ENCODE assay signal across 23 cellular contexts in the genomic region with DNA sequence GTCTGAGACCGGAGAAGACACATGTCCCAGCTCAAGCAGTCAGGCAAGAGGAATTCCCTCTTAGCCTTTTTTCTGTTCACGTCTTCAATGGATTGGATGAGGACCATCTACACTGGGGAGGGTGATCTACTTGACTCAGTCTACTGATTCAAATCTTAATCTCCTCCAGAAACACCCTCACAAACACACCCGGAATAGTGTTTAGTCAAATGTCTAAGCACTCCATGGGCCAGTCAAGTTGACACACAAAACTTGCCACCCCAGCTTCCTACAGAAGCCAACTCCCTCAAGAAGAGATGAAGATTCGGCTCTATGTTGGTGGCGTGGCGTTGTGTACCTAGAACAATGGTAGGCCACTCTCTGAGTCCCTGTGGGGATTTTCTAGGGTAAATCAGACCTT. TPM values are rescaled to one million over a fixed set of nuclear protein-coding genes. Genes with fewer than 3 reads are reported as not detected.
DNase-seq lines count a peak whose midpoint lies in the region; ATAC-seq and TF ChIP-seq lines count a peak whose summit lies in the region.
"Had no signal": no experiment of that assay in that cellular context is flagged by ENCODE, and none has a peak within 500 bp of the region (broad histone marks: within the 10 kb centered on the region; RNA-seq: fewer than 3 reads in every experiment).

No MANE protein-coding gene starts in this region.

- peak; percentile 17 for DNase-seq in activated CD8-positive, alpha-beta memory T cell treated with anti-CD3 and anti-CD28 coated beads, Interleukin-2, amount 50 U/mL, for 48 hours
- DNase-seq in activated CD8-positive, alpha-beta memory T cell treated with anti-CD3 and anti-CD28 coated beads, Interleukin-2, amount 10 ng/mL, durations not matched to agents 7 days and 5 days = no peak
- DNase-seq in ecto neural progenitor cell (ENCODE audit: low spot score) (peak; percentile 16), islet precursor cell (peak; percentile 12), type B pancreatic cell (ENCODE audit: extremely low spot score, unreplicated experiment) (peak; percentile 15), Ammon's horn (ENCODE audit: low spot score) (no peak), SW480 (ENCODE audit: low spot score) (no peak), NCI-H524 treated with DMSO at 0.1 percent for 48 hours (lab: John Stamatoyannopoulos, UW) (no peak)
- DNase-seq: 8988T; ACHN; AML-193; C1 segment of cervical spinal cord; CD4-positive, alpha-beta memory T cell; COR-L47; DMS153; DMS79; EL; GDM1; GM23248; H7; HFFc6 had no signal

- peaks cover 28% of the 10 kb centered on the region for H3K27me3 Mint-ChIP-seq in activated CD8-positive, alpha-beta memory T cell treated with anti-CD3 and anti-CD28 coated beads, Interleukin-2, amount 10 ng/mL, durations not matched to agents 7 days and 5 days
- peaks cover 3% of the 10 kb centered on the region for H3K27me3 Mint-ChIP-seq in type B pancreatic cell

- no peak overlapping the region for H3K27ac Mint-ChIP-seq in activated CD8-positive, alpha-beta memory T cell treated with anti-CD3 and anti-CD28 coated beads, Interleukin-2, amount 10 ng/mL, durations not matched to agents 7 days and 5 days
- no peak overlapping the region for H3K27ac Mint-ChIP-seq in type B pancreatic cell
- H3K27ac Mint-ChIP-seq: HFFc6 had no signal

- TF ChIP-seq CTCF in type B pancreatic cell (conservative IDR thresholded peaks at IDR 0.05) = no peak

- no peak for ATAC-seq in activated CD8-positive, alpha-beta memory T cell treated with anti-CD3 and anti-CD28 coated beads, Interleukin-2, amount 10 ng/mL, durations not matched to agents 7 days and 5 days
- ATAC-seq: A549, GM12878 had no signal

- H3K4me1 Mint-ChIP-seq in activated CD8-positive, alpha-beta memory T cell treated with anti-CD3 and anti-CD28 coated beads, Interleukin-2, amount 10 ng/mL, durations not matched to agents 7 days and 5 days = no peaks in the 10 kb centered on the region
- H3K4me1 Mint-ChIP-seq in type B pancreatic cell (ENCODE audit: unreplicated experiment) = peaks cover 8% of the 10 kb centered on the region
- H3K4me1 Mint-ChIP-seq: CD4-positive, alpha-beta memory T cell had no signal

- no peaks in the 10 kb centered on the region for H3K36me3 Mint-ChIP-seq in activated CD8-positive, alpha-beta memory T cell treated with anti-CD3 and anti-CD28 coated beads, Interleukin-2, amount 10 ng/mL, durations not matched to agents 7 days and 5 days
- H3K36me3 Mint-ChIP-seq in type B pancreatic cell = no peaks in the 10 kb centered on the region

- CTCF ChIA-PET in activated CD8-positive, alpha-beta memory T cell treated with anti-CD3 and anti-CD28 coated beads, Interleukin-2, amount 10 ng/mL, durations not matched to agents 7 days and 5 days (lab: Charles Lee) = no interaction called here

- H3K9me3 Mint-ChIP-seq in activated CD8-positive, alpha-beta memory T cell treated with anti-CD3 and anti-CD28 coated beads, Interleukin-2, amount 10 ng/mL, durations not matched to agents 7 days and 5 days (ENCODE audit: low read depth) = peaks cover 5% of the 10 kb centered on the region
- H3K9me3 Mint-ChIP-seq in type B pancreatic cell = peaks cover 5% of the 10 kb centered on the region

- no peak overlapping the region for H3K4me3 Mint-ChIP-seq in activated CD8-positive, alpha-beta memory T cell treated with anti-CD3 and anti-CD28 coated beads, Interleukin-2, amount 10 ng/mL, durations not matched to agents 7 days and 5 days
- no peak overlapping the region for H3K4me3 Mint-ChIP-seq in type B pancreatic cell
- H3K4me3 Mint-ChIP-seq: CD4-positive, alpha-beta memory T cell; HFFc6 had no signal

RNA-seq across cellular contexts. Expression of gene NKD1, which starts 22.5 kb away (rescaled TPM):
- total RNA-seq in activated CD8-positive, alpha-beta memory T cell treated with anti-CD3 and anti-CD28 coated beads, Interleukin-2, amount 10 ng/mL, durations not matched to agents 7 days and 5 days = 1 to 10 TPM in 1 of 2 experiments, under 1 TPM in 1; 0.33 to 2.1 TPM
- 33.8 and 43.2 TPM in 2 replicates for total RNA-seq in type B pancreatic cell (ENCODE audit: low replicate concordance)
- total RNA-seq: GM23248, HFFc6 had no signal

Comparison
In these comparisons a context has a peak if more than half of its experiments do, and no peak if none do; other contexts are left out.
1. DNase-seq: peak in activated CD8-positive, alpha-beta memory T cell treated with anti-CD3 and anti-CD28 coated beads, Interleukin-2, amount 50 U/mL, for 48 hours (single experiment), ecto neural progenitor cell (single experiment), islet precursor cell (single experiment) and type B pancreatic cell (single experiment); none in activated CD8-positive, alpha-beta memory T cell treated with anti-CD3 and anti-CD28 coated beads, Interleukin-2, amount 10 ng/mL, durations not matched to agents 7 days and 5 days (single experiment), Ammon's horn (single experiment), SW480 (single experiment) and NCI-H524 treated with DMSO at 0.1 percent for 48 hours (single experiment).
2. RNA of gene NKD1, which starts 22.5 kb away (total RNA-seq): 33.8 to 43.2 TPM in type B pancreatic cell; 0.33 to 2.1 TPM in activated CD8-positive, alpha-beta memory T cell treated with anti-CD3 and anti-CD28 coated beads, Interleukin-2, amount 10 ng/mL, durations not matched to agents 7 days and 5 days; every median in the first group is over 10 times any median in the second.